In the genomic region with DNA sequence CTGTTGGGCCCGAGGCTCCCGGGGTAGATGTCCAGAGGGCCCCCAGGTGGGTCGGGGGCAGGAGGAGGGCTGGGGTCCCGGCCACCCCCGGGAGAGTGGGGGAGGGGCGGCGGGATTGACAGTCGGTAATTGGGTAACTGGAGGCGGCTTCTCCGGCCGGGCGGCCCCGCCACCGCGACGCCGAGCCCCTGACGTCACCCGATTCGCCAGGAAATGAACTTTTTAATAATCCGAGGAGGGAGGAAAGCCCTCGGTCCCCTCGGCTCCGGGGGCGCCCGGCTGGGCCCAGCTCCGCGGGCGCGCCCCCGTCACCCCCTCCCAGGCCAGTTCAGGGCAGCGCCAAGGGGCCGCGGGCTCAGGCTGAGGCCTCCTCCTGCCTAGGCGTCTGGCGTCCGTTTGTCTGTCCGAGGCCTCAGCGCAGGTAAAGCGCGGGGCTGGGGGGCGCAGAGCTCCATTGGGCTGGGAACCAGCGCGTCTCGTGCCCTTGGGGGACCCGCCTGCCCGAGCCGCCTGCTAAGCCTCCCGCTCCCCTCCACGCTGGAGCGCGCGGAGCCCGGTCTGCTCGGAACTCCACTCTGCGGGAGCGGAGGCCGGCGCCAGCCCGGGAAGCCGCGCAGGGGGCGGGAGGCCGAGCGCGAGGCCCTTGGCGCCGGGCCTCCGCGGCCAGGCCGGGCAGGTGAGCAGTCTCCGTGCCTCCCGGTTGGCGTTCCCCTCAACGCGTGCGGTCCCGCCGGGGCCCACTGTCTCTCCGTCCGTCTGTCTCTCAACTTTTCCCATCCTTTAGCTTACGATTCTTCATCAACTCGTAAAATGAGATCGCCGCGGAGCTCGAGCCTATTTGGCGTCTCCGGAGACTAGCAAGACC, we compare ENCODE assay signal across 1 cellular context.
A peak's percentile ranks its signal among the peaks of the same experiment; 100 is the strongest.
TF ChIP-seq lines count a peak whose summit lies in the region.

No MANE protein-coding gene starts in this region.

TF ChIP-seq in HepG2, 621 proteins besides CTCF, POLR2A, EP300 and RAD21 (continues in another document):
- TF ChIP-seq IRX3 (CRISPR knock-in tag; IDR thresholded peaks at IDR 0.05; ENCODE audit: borderline replicate concordance, low read depth) (0 out of 2 replicates have a peak, but pooled peaks have one; percentile 21), HIVEP1 (CRISPR knock-in tag; IDR thresholded peaks at IDR 0.05) (0 out of 2 replicates have a peak, but pooled peaks have one; percentile 14), GATAD1 (CRISPR knock-in tag; IDR thresholded peaks at IDR 0.05) (0 out of 2 replicates have a peak, but pooled peaks have one; percentile 9), ZSCAN12 (CRISPR knock-in tag; IDR thresholded peaks at IDR 0.05) (peak; percentile 48; the same call in 1 of the 2 replicates), ASH2L (IDR thresholded peaks at IDR 0.05; ENCODE audit: insufficient read length, low read depth, low read length) (peak; percentile 78), TBP (CRISPR knock-in tag; IDR thresholded peaks at IDR 0.05) (no peak), ATF7 (IDR thresholded peaks at IDR 0.05) (peak; percentile 71), ATF7 (CRISPR knock-in tag; IDR thresholded peaks at IDR 0.05) (no peak), ZNF567 (CRISPR knock-in tag; IDR thresholded peaks at IDR 0.05; ENCODE audit: borderline replicate concordance) (no peak), ZNF333 (CRISPR knock-in tag; IDR thresholded peaks at IDR 0.05; ENCODE audit: borderline replicate concordance) (0 out of 2 replicates have a peak, but pooled peaks have one; percentile 48), ZFY (CRISPR knock-in tag; IDR thresholded peaks at IDR 0.05) (peak; percentile 83), ZBTB7B (CRISPR knock-in tag; IDR thresholded peaks at IDR 0.05) (no peak), MLLT10 (CRISPR knock-in tag; IDR thresholded peaks at IDR 0.05) (no peak), ZNF543 (CRISPR knock-in tag; IDR thresholded peaks at IDR 0.05) (peak; percentile 43; the same call in 1 of the 2 replicates), ZNF792 (CRISPR knock-in tag; IDR thresholded peaks at IDR 0.05) (no peak), PHF8 (CRISPR knock-in tag; IDR thresholded peaks at IDR 0.05) (peak; percentile 53), CEBPG (CRISPR knock-in tag; IDR thresholded peaks at IDR 0.05) (0 out of 2 replicates have a peak, but pooled peaks have one; percentile 7), ZFP90 (CRISPR knock-in tag; IDR thresholded peaks at IDR 0.05; ENCODE audit: borderline replicate concordance) (peak; percentile 33; the same call in 1 of the 2 replicates), MYC (CRISPR knock-in tag; IDR thresholded peaks at IDR 0.05; ENCODE audit: borderline replicate concordance) (no peak; the same call in none of the 2 replicates), GABPB1 (CRISPR knock-in tag; IDR thresholded peaks at IDR 0.05) (peak; percentile 62; the same call in 1 of the 2 replicates), SAP130 (CRISPR knock-in tag; IDR thresholded peaks at IDR 0.05; ENCODE audit: low read depth) (peak; percentile 18; the same call in 1 of the 2 replicates), CCDC6 (CRISPR knock-in tag; IDR thresholded peaks at IDR 0.05) (0 out of 2 replicates have a peak, but pooled peaks have one; percentile 72), ZNF776 (CRISPR knock-in tag; IDR thresholded peaks at IDR 0.05) (peak; percentile 44; the same call in 1 of the 2 replicates), ARNT2 (CRISPR knock-in tag; IDR thresholded peaks at IDR 0.05; ENCODE audit: low read depth) (peak; percentile 16; the same call in 1 of the 2 replicates), CBFB (CRISPR knock-in tag; IDR thresholded peaks at IDR 0.05) (peak; percentile 14; the same call in 1 of the 2 replicates), ZFX (CRISPR knock-in tag; IDR thresholded peaks at IDR 0.05; ENCODE audit: low read depth) (peak; percentile 86), ZNF510 (CRISPR knock-in tag; IDR thresholded peaks at IDR 0.05; ENCODE audit: low read depth) (0 out of 2 replicates have a peak, but pooled peaks have one; percentile 18), SRY (CRISPR knock-in tag; IDR thresholded peaks at IDR 0.05) (0 out of 2 replicates have a peak, but pooled peaks have one; percentile 8), ZNF775 (CRISPR knock-in tag; IDR thresholded peaks at IDR 0.05; ENCODE audit: borderline replicate concordance) (no peak), AGO2 (optimal IDR thresholded peaks at IDR 0.05; ENCODE audit: low read depth, low read length) (peak; percentile 58)
- TF ChIP-seq, protein P1, sequence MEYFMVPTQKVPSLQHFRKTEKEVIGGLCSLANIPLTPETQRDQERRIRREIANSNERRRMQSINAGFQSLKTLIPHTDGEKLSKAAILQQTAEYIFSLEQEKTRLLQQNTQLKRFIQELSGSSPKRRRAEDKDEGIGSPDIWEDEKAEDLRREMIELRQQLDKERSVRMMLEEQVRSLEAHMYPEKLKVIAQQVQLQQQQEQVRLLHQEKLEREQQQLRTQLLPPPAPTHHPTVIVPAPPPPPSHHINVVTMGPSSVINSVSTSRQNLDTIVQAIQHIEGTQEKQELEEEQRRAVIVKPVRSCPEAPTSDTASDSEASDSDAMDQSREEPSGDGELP (IDR thresholded peaks at IDR 0.05; ENCODE audit: borderline replicate concordance, low read depth) = no peak; the same call in 1 of the 2 replicates
- TF ChIP-seq, protein P2, sequence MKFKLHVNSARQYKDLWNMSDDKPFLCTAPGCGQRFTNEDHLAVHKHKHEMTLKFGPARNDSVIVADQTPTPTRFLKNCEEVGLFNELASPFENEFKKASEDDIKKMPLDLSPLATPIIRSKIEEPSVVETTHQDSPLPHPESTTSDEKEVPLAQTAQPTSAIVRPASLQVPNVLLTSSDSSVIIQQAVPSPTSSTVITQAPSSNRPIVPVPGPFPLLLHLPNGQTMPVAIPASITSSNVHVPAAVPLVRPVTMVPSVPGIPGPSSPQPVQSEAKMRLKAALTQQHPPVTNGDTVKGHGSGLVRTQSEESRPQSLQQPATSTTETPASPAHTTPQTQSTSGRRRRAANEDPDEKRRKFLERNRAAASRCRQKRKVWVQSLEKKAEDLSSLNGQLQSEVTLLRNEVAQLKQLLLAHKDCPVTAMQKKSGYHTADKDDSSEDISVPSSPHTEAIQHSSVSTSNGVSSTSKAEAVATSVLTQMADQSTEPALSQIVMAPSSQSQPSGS (CRISPR knock-in tag; IDR thresholded peaks at IDR 0.05) = peak; percentile 29; the same call in 1 of the 2 replicates
- TF ChIP-seq, protein P3, sequence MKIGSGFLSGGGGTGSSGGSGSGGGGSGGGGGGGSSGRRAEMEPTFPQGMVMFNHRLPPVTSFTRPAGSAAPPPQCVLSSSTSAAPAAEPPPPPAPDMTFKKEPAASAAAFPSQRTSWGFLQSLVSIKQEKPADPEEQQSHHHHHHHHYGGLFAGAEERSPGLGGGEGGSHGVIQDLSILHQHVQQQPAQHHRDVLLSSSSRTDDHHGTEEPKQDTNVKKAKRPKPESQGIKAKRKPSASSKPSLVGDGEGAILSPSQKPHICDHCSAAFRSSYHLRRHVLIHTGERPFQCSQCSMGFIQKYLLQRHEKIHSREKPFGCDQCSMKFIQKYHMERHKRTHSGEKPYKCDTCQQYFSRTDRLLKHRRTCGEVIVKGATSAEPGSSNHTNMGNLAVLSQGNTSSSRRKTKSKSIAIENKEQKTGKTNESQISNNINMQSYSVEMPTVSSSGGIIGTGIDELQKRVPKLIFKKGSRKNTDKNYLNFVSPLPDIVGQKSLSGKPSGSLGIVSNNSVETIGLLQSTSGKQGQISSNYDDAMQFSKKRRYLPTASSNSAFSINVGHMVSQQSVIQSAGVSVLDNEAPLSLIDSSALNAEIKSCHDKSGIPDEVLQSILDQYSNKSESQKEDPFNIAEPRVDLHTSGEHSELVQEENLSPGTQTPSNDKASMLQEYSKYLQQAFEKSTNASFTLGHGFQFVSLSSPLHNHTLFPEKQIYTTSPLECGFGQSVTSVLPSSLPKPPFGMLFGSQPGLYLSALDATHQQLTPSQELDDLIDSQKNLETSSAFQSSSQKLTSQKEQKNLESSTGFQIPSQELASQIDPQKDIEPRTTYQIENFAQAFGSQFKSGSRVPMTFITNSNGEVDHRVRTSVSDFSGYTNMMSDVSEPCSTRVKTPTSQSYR (CRISPR knock-in tag; IDR thresholded peaks at IDR 0.05; ENCODE audit: borderline replicate concordance) = peak; percentile 79
- TF ChIP-seq, protein P4, sequence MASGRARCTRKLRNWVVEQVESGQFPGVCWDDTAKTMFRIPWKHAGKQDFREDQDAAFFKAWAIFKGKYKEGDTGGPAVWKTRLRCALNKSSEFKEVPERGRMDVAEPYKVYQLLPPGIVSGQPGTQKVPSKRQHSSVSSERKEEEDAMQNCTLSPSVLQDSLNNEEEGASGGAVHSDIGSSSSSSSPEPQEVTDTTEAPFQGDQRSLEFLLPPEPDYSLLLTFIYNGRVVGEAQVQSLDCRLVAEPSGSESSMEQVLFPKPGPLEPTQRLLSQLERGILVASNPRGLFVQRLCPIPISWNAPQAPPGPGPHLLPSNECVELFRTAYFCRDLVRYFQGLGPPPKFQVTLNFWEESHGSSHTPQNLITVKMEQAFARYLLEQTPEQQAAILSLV (CRISPR knock-in tag; IDR thresholded peaks at IDR 0.05; ENCODE audit: borderline replicate concordance) = no peak
- TF ChIP-seq, protein P5, sequence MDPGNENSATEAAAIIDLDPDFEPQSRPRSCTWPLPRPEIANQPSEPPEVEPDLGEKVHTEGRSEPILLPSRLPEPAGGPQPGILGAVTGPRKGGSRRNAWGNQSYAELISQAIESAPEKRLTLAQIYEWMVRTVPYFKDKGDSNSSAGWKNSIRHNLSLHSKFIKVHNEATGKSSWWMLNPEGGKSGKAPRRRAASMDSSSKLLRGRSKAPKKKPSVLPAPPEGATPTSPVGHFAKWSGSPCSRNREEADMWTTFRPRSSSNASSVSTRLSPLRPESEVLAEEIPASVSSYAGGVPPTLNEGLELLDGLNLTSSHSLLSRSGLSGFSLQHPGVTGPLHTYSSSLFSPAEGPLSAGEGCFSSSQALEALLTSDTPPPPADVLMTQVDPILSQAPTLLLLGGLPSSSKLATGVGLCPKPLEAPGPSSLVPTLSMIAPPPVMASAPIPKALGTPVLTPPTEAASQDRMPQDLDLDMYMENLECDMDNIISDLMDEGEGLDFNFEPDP (CRISPR knock-in tag; conservative IDR thresholded peaks at IDR 0.05) = no peak
- TF ChIP-seq, protein P6, sequence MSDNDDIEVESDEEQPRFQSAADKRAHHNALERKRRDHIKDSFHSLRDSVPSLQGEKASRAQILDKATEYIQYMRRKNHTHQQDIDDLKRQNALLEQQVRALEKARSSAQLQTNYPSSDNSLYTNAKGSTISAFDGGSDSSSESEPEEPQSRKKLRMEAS (IDR thresholded peaks at IDR 0.05) = peak; percentile 24; the same call in 1 of the 2 replicates
- TF ChIP-seq, protein P7, sequence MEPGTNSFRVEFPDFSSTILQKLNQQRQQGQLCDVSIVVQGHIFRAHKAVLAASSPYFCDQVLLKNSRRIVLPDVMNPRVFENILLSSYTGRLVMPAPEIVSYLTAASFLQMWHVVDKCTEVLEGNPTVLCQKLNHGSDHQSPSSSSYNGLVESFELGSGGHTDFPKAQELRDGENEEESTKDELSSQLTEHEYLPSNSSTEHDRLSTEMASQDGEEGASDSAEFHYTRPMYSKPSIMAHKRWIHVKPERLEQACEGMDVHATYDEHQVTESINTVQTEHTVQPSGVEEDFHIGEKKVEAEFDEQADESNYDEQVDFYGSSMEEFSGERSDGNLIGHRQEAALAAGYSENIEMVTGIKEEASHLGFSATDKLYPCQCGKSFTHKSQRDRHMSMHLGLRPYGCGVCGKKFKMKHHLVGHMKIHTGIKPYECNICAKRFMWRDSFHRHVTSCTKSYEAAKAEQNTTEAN (CRISPR knock-in tag; conservative IDR thresholded peaks at IDR 0.05) = peak; percentile 50; the same call in 1 of the 2 replicates
- TF ChIP-seq, protein P8, sequence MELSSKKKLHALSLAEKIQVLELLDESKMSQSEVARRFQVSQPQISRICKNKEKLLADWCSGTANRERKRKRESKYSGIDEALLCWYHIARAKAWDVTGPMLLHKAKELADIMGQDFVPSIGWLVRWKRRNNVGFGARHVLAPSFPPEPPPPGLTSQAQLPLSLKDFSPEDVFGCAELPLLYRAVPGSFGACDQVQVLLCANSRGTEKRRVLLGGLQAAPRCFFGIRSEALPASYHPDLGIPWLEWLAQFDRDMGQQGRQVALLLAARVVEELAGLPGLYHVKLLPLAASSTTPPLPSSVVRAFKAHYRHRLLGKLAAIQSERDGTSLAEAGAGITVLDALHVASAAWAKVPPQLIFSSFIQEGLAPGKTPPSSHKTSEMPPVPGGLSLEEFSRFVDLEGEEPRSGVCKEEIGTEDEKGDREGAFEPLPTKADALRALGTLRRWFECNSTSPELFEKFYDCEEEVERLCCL (CRISPR knock-in tag; IDR thresholded peaks at IDR 0.05; ENCODE audit: borderline replicate concordance) = no peak
- TF ChIP-seq, protein P9, sequence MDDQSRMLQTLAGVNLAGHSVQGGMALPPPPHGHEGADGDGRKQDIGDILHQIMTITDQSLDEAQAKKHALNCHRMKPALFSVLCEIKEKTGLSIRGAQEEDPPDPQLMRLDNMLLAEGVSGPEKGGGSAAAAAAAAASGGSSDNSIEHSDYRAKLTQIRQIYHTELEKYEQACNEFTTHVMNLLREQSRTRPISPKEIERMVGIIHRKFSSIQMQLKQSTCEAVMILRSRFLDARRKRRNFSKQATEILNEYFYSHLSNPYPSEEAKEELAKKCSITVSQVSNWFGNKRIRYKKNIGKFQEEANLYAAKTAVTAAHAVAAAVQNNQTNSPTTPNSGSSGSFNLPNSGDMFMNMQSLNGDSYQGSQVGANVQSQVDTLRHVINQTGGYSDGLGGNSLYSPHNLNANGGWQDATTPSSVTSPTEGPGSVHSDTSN (CRISPR knock-in tag; IDR thresholded peaks at IDR 0.05; ENCODE audit: borderline replicate concordance) = no peak
- TF ChIP-seq, protein P10, sequence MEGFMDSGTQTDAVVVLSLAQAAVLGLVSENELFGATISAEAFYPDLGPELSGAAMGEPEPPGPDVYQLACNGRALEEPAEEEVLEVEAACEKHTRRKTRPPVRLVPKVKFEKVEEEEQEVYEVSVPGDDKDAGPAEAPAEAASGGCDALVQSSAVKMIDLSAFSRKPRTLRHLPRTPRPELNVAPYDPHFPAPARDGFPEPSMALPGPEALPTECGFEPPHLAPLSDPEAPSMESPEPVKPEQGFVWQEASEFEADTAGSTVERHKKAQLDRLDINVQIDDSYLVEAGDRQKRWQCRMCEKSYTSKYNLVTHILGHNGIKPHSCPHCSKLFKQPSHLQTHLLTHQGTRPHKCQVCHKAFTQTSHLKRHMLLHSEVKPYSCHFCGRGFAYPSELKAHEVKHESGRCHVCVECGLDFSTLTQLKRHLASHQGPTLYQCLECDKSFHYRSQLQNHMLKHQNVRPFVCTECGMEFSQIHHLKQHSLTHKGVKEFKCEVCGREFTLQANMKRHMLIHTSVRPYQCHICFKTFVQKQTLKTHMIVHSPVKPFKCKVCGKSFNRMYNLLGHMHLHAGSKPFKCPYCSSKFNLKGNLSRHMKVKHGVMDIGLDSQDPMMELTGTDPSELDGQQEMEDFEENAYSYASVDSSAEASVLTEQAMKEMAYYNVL (CRISPR knock-in tag; IDR thresholded peaks at IDR 0.05; ENCODE audit: borderline replicate concordance) = 0 out of 2 replicates have a peak, but pooled peaks have one; percentile 25
- TF ChIP-seq, protein P11, sequence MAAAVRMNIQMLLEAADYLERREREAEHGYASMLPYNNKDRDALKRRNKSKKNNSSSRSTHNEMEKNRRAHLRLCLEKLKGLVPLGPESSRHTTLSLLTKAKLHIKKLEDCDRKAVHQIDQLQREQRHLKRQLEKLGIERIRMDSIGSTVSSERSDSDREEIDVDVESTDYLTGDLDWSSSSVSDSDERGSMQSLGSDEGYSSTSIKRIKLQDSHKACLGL (CRISPR knock-in tag; IDR thresholded peaks at IDR 0.05) = 0 out of 2 replicates have a peak, but pooled peaks have one; percentile 40
